In genomic region chr4:40328383-40328782, GRCh38 we compare ENCODE assay signal across 22 cellular contexts. TPM values are rescaled to one million over a fixed set of nuclear protein-coding genes. Genes with fewer than 3 reads are reported as not detected.
DNase-seq lines count a peak whose midpoint lies in the region; ATAC-seq, FAIRE-seq and TF ChIP-seq lines count a peak whose summit lies in the region.
"Had no signal": no experiment of that assay in that cellular context is flagged by ENCODE, and none has a peak within 500 bp of the region (broad histone marks: within the 10 kb centered on the region; RNA-seq: fewer than 3 reads in every experiment).

No MANE protein-coding gene starts in this region.

- POLR2A ChIA-PET in H1 (lab: Charles Lee; ENCODE audit: partially characterized antibody), result interaction anchor here (1.0 kb wide), 1 partner anchor 10 kb away, joined by 4 read pairs; no protein-coding TSS in a partner anchor

- H3K14ac ChIP-seq in H1 (ENCODE audit: insufficient read length), result no peak overlapping the region

- peak overlapping the region in 10 of 11 experiments; percentile 37 to 94 (median 88); a peak in 18 of 22 replicates for H3K27ac ChIP-seq in BLaER1 treated with 17β-estradiol and CSF1 and Interleukin-3, amounts not matched to agents 10 nM and 100 nM
- H3K27ac ChIP-seq in RWPE2 (ENCODE audit: poor library complexity, severe bottlenecking) (peak overlapping the region; percentile 22), H1 (ENCODE audit: low read depth, low read length) (no peak overlapping the region), smooth muscle cell (ENCODE audit: low read depth) (no peak overlapping the region)
- H3K27ac ChIP-seq: C4-2B had no signal

- H3K9ac ChIP-seq in BLaER1 treated with 17β-estradiol and CSF1 and Interleukin-3, amounts not matched to agents 10 nM and 100 nM, result peak overlapping the region in 7 of 11 experiments; percentile 30 to 78 (median 77); a peak in 9 of 22 replicates
- no peak overlapping the region for H3K9ac ChIP-seq in H1 (replicated peaks in 1 of 4; ENCODE audit: extremely low read depth in 1 of 4, low read depth in 3 of 4, low read length in 3 of 4)
- H3K9ac ChIP-seq in smooth muscle cell (ENCODE audit: low read depth), result no peak overlapping the region

- H3K18ac ChIP-seq in H1 (ENCODE audit: extremely low read depth, low read length), result no peak overlapping the region

- H2AFZ ChIP-seq in H1 (ENCODE audit: low read length) (no peak overlapping the region; the same call in 1 of the 2 replicates), smooth muscle cell (ENCODE audit: low read depth) (no peak overlapping the region)

- no peak overlapping the region for H2BK5ac ChIP-seq in H1 (ENCODE audit: low read depth, low read length)

- no peak overlapping the region for H2BK20ac ChIP-seq in H1 (ENCODE audit: low read length)

- no peak overlapping the region for H3K23ac ChIP-seq in H1 (ENCODE audit: insufficient read length)

- no peak for FAIRE-seq in H1 (lab: Jason Lieb, UNC)
- FAIRE-seq: GM12892, GM18507, HepG2 had no signal

- WGBS in H1 (ENCODE audit: extremely low coverage in 1 of 2, insufficient coverage in 1 of 2, insufficient read length in 1 of 2, insufficient replicate concordance in 2 of 2, low coverage in 1 of 2, low lambda C conversion rate in 2 of 2, missing lambda C conversion rate in 1 of 2), 2 experiments, result 88% methylated on average over 1 of the region's 1 CpG; no CpG with 5 or more reads in 1 of the 2 experiments
- 97% methylated on average over 1 of the region's 1 CpG for WGBS in smooth muscle cell (ENCODE audit: low lambda C conversion rate)

- H2BK12ac ChIP-seq in H1 (ENCODE audit: low read depth, low read length), result no peak overlapping the region

- no peaks in the 10 kb centered on the region for H3K79me2 ChIP-seq in H1 (ENCODE audit: control insufficient read depth in 1 of 2, insufficient read depth in 2 of 2, low read length in 2 of 2)
- no peaks in the 10 kb centered on the region for H3K79me2 ChIP-seq in smooth muscle cell (ENCODE audit: low read depth)

- no peaks in the 10 kb centered on the region for H3K79me1 ChIP-seq in H1 (ENCODE audit: low read depth, low read length)

- no peak overlapping the region for H2AK5ac ChIP-seq in H1 (ENCODE audit: low read depth, low read length)

- H4K91ac ChIP-seq in H1 (replicated peaks; ENCODE audit: insufficient read length, low read length), result no peak overlapping the region

- TF ChIP-seq CTCF in RWPE2 (IDR thresholded peaks at IDR 0.05; ENCODE audit: poor library complexity, severe bottlenecking), result no peak
- no peak for TF ChIP-seq CTCF in H1 (IDR thresholded peaks at IDR 0.05; ENCODE audit: control extremely low read depth in 1 of 3, insufficient read depth in 1 of 3, low read depth in 1 of 3, low read length in 3 of 3)
- no peak for TF ChIP-seq CTCF in smooth muscle cell (IDR thresholded peaks at IDR 0.05; ENCODE audit: borderline replicate concordance, insufficient read depth, poor library complexity, severe bottlenecking)

- no peaks in the 10 kb centered on the region for H4K20me1 ChIP-seq in BLaER1 treated with 17β-estradiol and CSF1 and Interleukin-3, amounts not matched to agents 10 nM and 100 nM
- H4K20me1 ChIP-seq in H1 (replicated peaks in 1 of 2; ENCODE audit: control insufficient read depth in 1 of 2, insufficient read depth in 2 of 2, low read length in 2 of 2) (no peaks in the 10 kb centered on the region), smooth muscle cell (ENCODE audit: low read depth) (no peaks in the 10 kb centered on the region)

- ATAC-seq in RWPE2 (ENCODE audit: low read depth) (peak; percentile 61), Right ventricle myocardium inferior (no peak)
- ATAC-seq: HepG2 had no signal

- no peaks in the 10 kb centered on the region for H3K23me2 ChIP-seq in H1 (ENCODE audit: low read depth, low read length)

- DNase-seq in RWPE2 (ENCODE audit: low spot score) (no peak), H1 (ENCODE audit: low read depth in 1 of 2, low spot score in 2 of 2) (no peak), smooth muscle cell (lab: John Stamatoyannopoulos, UW; ENCODE audit: unreplicated experiment) (no peak), NCI-H1105 (lab: John Stamatoyannopoulos, UW) (no peak), NK-92 (lab: John Stamatoyannopoulos, UW; ENCODE audit: unreplicated experiment) (no peak), D341Med (ENCODE audit: low spot score) (no peak), Right ventricle myocardium inferior (ENCODE audit: missing footprints) (no peak)
- DNase-seq: 8988T; BE2C; Caco-2; CD4-positive, alpha-beta T cell; DMS153; DMS79; GDM1; HCEC 1CT; KBM-7 had no signal

- H2BK15ac ChIP-seq in H1 (ENCODE audit: low read length), result no peak overlapping the region; the same call in 1 of the 2 replicates

- no peaks in the 10 kb centered on the region for H3K27me3 ChIP-seq in BLaER1 treated with 17β-estradiol and CSF1 and Interleukin-3, amounts not matched to agents 10 nM and 100 nM
- H3K27me3 ChIP-seq in RWPE2 (ENCODE audit: insufficient read depth, poor library complexity, severe bottlenecking) (no peaks in the 10 kb centered on the region), H1 (replicated peaks in 1 of 4; ENCODE audit: control insufficient read depth in 3 of 4, extremely low read depth in 1 of 4, insufficient read depth in 3 of 4, low read length in 3 of 4) (no peaks in the 10 kb centered on the region), smooth muscle cell (ENCODE audit: low read depth) (no peaks in the 10 kb centered on the region)
- H3K27me3 ChIP-seq: BE2C had no signal

- no peaks in the 10 kb centered on the region for H3K9me3 ChIP-seq in BLaER1 treated with 17β-estradiol and CSF1 and Interleukin-3, amounts not matched to agents 10 nM and 100 nM (replicated peaks in 1 of 11)
- H3K9me3 ChIP-seq in RWPE2 (ENCODE audit: severe bottlenecking), result no peaks in the 10 kb centered on the region
- no peaks in the 10 kb centered on the region for H3K9me3 ChIP-seq in H1 (ENCODE audit: insufficient read depth in 2 of 2, low read depth in 1 of 2, low read length in 1 of 2)
- H3K9me3 ChIP-seq in smooth muscle cell (replicated peaks; ENCODE audit: low read depth), result no peaks in the 10 kb centered on the region
- H3K9me3 ChIP-seq: BE2C, Caco-2 had no signal

- peaks cover 26% of the 10 kb centered on the region for H3F3A ChIP-seq in smooth muscle cell (ENCODE audit: low read depth)

- TF ChIP-seq EP300 in H1 (IDR thresholded peaks at IDR 0.05; ENCODE audit: borderline replicate concordance in 1 of 2, low read depth in 2 of 2, low read length in 2 of 2), result no peak

- no peak for TF ChIP-seq RAD21 in H1 (IDR thresholded peaks at IDR 0.05 in 1 of 2, conservative IDR thresholded peaks at IDR 0.05 in 1 of 2; ENCODE audit: low read depth in 2 of 2, low read length in 2 of 2)

- H2BK120ac ChIP-seq in H1 (replicated peaks; ENCODE audit: low read depth, low read length), result no peak overlapping the region

- no peak overlapping the region for H3K56ac ChIP-seq in H1 (replicated peaks; ENCODE audit: insufficient read length, low read depth, low read length)

- CTCF ChIA-PET in H1 (lab: Charles Lee; ENCODE audit: partially characterized antibody), result interaction anchor here (0.6 to 8.7 kb wide), 8 partner anchors 10 to 268 kb away, joined by 3 to 65 read pairs (median 4); no protein-coding TSS in a partner anchor

- no peak overlapping the region for H3K4me3 ChIP-seq in BLaER1 treated with 17β-estradiol and CSF1 and Interleukin-3, amounts not matched to agents 10 nM and 100 nM
- H3K4me3 ChIP-seq in RWPE2 (ENCODE audit: severe bottlenecking) (no peak overlapping the region), H1 (ENCODE audit: extremely low read depth in 1 of 4, insufficient read depth in 2 of 4, low read depth in 3 of 4, low read length in 4 of 4) (no peak overlapping the region), smooth muscle cell (no peak overlapping the region)

- no peak overlapping the region for H3K4ac ChIP-seq in H1 (replicated peaks; ENCODE audit: insufficient read length, low read depth, low read length)

- intact Hi-C loops in Right ventricle myocardium inferior (cut with DNase I), result no loop called here

- peaks cover 39 to 70% (median 59%) of the 10 kb centered on the region in 10 experiments for H3K4me1 ChIP-seq in BLaER1 treated with 17β-estradiol and CSF1 and Interleukin-3, amounts not matched to agents 10 nM and 100 nM
- H3K4me1 ChIP-seq in RWPE2 (ENCODE audit: insufficient read depth, poor library complexity, severe bottlenecking), result peaks cover 12% of the 10 kb centered on the region
- H3K4me1 ChIP-seq in H1 (replicated peaks in 1 of 4; ENCODE audit: control insufficient read depth in 3 of 4, insufficient read depth in 4 of 4, low read length in 3 of 4), result peaks cover 0 to 5% (median 0%) of the 10 kb centered on the region in 4 experiments; a peak in 1 of 7 replicates
- H3K4me1 ChIP-seq in smooth muscle cell (ENCODE audit: low read depth), result no peaks in the 10 kb centered on the region
- H3K4me1 ChIP-seq: Caco-2 had no signal

- no peak for TF ChIP-seq POLR2A in H1 (IDR thresholded peaks at IDR 0.05; ENCODE audit: control extremely low read depth in 1 of 2, low read depth in 2 of 2, low read length in 2 of 2)

- no peak overlapping the region for H4K5ac ChIP-seq in H1 (ENCODE audit: insufficient read length, low read depth, low read length)

- peak overlapping the region; percentile 58; the same call in 1 of the 2 replicates for H4K8ac ChIP-seq in H1 (ENCODE audit: extremely low read depth, insufficient read depth, low read length)

- H3K36me3 ChIP-seq in BLaER1 treated with 17β-estradiol and CSF1 and Interleukin-3, amounts not matched to agents 10 nM and 100 nM, result no peaks in the 10 kb centered on the region
- no peaks in the 10 kb centered on the region for H3K36me3 ChIP-seq in RWPE2 (ENCODE audit: low read depth)
- H3K36me3 ChIP-seq in H1 (ENCODE audit: control insufficient read depth in 2 of 4, insufficient read depth in 4 of 4, low read length in 3 of 4), result no peaks in the 10 kb centered on the region
- no peaks in the 10 kb centered on the region for H3K36me3 ChIP-seq in smooth muscle cell (ENCODE audit: low read depth)
- H3K36me3 ChIP-seq: BE2C had no signal

- peak overlapping the region; percentile 65 to 91 (median 88); a peak in 20 of 22 replicates for H3K4me2 ChIP-seq in BLaER1 treated with 17β-estradiol and CSF1 and Interleukin-3, amounts not matched to agents 10 nM and 100 nM
- H3K4me2 ChIP-seq in H1 (ENCODE audit: insufficient read depth in 1 of 2, low read depth in 2 of 2, low read length in 2 of 2) (no peak overlapping the region), smooth muscle cell (peak overlapping the region; percentile 1)

RNA-seq across cellular contexts. Expression of gene CHRNA9, which starts 6.8 kb away (rescaled TPM):
- total RNA-seq in H1 (2021; fragmentation: NEBNext Ultra II Directional; extraction: Animal tissue kit (Norgen Biotek cat#: 25700)), result 1.4 and 1.5 TPM in 2 replicates
- 2.8 and 3.3 TPM in 2 replicates for polyA plus RNA-seq in H1 (2011; rRNA removed)
- polyA plus RNA-seq in H1 (2011; cell fraction: cytosol; rRNA removed), result 4.0 TPM
- 2.9 TPM for polyA plus RNA-seq in H1 (2011; cell fraction: nucleus; rRNA removed)
- polyA plus RNA-seq in H1 (2012, experiment 1 of 2), result 1.7 to 4.8 TPM (median 2.5 TPM) in 4 replicates
- polyA plus RNA-seq in H1 (2012, experiment 2 of 2), result 0.16 TPM
- polyA plus RNA-seq in H1 (2013, experiment 1 of 2), result 4.5 TPM
- 4.8 TPM for polyA plus RNA-seq in H1 (2013, experiment 2 of 2)
- 4.7 and 5.1 TPM in 2 replicates for polyA minus RNA-seq in H1 (2011; rRNA and poly(A)+ RNA removed)
- 2.1 TPM for polyA minus RNA-seq in H1 (2011; cell fraction: cytosol; rRNA and poly(A)+ RNA removed)
- 2.8 TPM for polyA minus RNA-seq in H1 (2011; cell fraction: nucleus; rRNA and poly(A)+ RNA removed)
- 7.3 and 15.8 TPM in 2 replicates for total RNA-seq in smooth muscle cell
- 2.4 and 5.3 TPM in 2 replicates for polyA plus RNA-seq in smooth muscle cell
- total RNA-seq in Right ventricle myocardium inferior, result not detected
- total RNA-seq: Caco-2; CD4-positive, alpha-beta T cell; HepG2 had no signal
- polyA plus RNA-seq: HepG2, IgD-negative memory B cell had no signal

Comparison
In these comparisons a context has a peak if more than half of its experiments do, and no peak if none do; other contexts are left out.
1. H3K27ac ChIP-seq: peak in BLaER1 treated with 17β-estradiol and CSF1 and Interleukin-3, amounts not matched to agents 10 nM and 100 nM (10 of 11) and RWPE2 (single experiment); none in H1 (single experiment) and smooth muscle cell (single experiment).
2. H3K4me2 ChIP-seq: peak in BLaER1 treated with 17β-estradiol and CSF1 and Interleukin-3, amounts not matched to agents 10 nM and 100 nM (11 of 11) and smooth muscle cell (single experiment); none in H1 (0 of 2).
3. H3K9ac ChIP-seq: peak in BLaER1 treated with 17β-estradiol and CSF1 and Interleukin-3, amounts not matched to agents 10 nM and 100 nM (7 of 11); none in H1 (0 of 4) and smooth muscle cell (single experiment).